ENCODE assay signal across 2 cellular contexts in genomic region chrX:69507500-69507789, GRCh38.
TF ChIP-seq lines count a peak whose summit lies in the region.

No MANE protein-coding gene starts in this region.

TF ChIP-seq in GM23338, 12 proteins besides CTCF, POLR2A, EP300 and RAD21:
- TF ChIP-seq, protein P1, sequence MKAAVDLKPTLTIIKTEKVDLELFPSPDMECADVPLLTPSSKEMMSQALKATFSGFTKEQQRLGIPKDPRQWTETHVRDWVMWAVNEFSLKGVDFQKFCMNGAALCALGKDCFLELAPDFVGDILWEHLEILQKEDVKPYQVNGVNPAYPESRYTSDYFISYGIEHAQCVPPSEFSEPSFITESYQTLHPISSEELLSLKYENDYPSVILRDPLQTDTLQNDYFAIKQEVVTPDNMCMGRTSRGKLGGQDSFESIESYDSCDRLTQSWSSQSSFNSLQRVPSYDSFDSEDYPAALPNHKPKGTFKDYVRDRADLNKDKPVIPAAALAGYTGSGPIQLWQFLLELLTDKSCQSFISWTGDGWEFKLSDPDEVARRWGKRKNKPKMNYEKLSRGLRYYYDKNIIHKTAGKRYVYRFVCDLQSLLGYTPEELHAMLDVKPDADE (IDR thresholded peaks at IDR 0.05): no peak
- TF ChIP-seq JUNB (IDR thresholded peaks at IDR 0.05; ENCODE audit: unreplicated experiment): no peak
- TF ChIP-seq, protein P2, sequence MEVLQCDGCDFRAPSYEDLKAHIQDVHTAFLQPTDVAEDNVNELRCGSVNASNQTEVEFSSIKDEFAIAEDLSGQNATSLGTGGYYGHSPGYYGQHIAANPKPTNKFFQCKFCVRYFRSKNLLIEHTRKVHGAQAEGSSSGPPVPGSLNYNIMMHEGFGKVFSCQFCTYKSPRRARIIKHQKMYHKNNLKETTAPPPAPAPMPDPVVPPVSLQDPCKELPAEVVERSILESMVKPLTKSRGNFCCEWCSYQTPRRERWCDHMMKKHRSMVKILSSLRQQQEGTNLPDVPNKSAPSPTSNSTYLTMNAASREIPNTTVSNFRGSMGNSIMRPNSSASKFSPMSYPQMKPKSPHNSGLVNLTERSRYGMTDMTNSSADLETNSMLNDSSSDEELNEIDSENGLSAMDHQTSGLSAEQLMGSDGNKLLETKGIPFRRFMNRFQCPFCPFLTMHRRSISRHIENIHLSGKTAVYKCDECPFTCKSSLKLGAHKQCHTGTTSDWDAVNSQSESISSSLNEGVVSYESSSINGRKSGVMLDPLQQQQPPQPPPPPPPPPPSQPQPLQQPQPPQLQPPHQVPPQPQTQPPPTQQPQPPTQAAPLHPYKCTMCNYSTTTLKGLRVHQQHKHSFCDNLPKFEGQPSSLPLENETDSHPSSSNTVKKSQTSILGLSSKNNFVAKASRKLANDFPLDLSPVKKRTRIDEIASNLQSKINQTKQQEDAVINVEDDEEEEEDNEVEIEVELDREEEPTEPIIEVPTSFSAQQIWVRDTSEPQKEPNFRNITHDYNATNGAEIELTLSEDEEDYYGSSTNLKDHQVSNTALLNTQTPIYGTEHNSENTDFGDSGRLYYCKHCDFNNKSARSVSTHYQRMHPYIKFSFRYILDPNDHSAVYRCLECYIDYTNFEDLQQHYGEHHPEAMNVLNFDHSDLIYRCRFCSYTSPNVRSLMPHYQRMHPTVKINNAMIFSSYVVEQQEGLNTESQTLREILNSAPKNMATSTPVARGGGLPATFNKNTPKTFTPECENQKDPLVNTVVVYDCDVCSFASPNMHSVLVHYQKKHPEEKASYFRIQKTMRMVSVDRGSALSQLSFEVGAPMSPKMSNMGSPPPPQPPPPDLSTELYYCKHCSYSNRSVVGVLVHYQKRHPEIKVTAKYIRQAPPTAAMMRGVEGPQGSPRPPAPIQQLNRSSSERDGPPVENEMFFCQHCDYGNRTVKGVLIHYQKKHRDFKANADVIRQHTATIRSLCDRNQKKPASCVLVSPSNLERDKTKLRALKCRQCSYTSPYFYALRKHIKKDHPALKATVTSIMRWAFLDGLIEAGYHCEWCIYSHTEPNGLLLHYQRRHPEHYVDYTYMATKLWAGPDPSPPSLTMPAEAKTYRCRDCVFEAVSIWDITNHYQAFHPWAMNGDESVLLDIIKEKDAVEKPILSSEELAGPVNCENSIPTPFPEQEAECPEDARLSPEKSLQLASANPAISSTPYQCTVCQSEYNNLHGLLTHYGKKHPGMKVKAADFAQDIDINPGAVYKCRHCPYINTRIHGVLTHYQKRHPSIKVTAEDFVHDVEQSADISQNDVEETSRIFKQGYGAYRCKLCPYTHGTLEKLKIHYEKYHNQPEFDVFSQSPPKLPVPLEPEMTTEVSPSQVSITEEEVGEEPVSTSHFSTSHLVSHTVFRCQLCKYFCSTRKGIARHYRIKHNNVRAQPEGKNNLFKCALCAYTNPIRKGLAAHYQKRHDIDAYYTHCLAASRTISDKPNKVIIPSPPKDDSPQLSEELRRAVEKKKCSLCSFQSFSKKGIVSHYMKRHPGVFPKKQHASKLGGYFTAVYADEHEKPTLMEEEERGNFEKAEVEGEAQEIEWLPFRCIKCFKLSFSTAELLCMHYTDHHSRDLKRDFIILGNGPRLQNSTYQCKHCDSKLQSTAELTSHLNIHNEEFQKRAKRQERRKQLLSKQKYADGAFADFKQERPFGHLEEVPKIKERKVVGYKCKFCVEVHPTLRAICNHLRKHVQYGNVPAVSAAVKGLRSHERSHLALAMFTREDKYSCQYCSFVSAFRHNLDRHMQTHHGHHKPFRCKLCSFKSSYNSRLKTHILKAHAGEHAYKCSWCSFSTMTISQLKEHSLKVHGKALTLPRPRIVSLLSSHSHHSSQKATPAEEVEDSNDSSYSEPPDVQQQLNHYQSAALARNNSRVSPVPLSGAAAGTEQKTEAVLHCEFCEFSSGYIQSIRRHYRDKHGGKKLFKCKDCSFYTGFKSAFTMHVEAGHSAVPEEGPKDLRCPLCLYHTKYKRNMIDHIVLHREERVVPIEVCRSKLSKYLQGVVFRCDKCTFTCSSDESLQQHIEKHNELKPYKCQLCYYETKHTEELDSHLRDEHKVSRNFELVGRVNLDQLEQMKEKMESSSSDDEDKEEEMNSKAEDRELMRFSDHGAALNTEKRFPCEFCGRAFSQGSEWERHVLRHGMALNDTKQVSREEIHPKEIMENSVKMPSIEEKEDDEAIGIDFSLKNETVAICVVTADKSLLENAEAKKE (CRISPR knock-in tag; IDR thresholded peaks at IDR 0.05): no peak
- no peak for TF ChIP-seq ZNF114 (CRISPR knock-in tag; IDR thresholded peaks at IDR 0.05)
- TF ChIP-seq, protein P3, sequence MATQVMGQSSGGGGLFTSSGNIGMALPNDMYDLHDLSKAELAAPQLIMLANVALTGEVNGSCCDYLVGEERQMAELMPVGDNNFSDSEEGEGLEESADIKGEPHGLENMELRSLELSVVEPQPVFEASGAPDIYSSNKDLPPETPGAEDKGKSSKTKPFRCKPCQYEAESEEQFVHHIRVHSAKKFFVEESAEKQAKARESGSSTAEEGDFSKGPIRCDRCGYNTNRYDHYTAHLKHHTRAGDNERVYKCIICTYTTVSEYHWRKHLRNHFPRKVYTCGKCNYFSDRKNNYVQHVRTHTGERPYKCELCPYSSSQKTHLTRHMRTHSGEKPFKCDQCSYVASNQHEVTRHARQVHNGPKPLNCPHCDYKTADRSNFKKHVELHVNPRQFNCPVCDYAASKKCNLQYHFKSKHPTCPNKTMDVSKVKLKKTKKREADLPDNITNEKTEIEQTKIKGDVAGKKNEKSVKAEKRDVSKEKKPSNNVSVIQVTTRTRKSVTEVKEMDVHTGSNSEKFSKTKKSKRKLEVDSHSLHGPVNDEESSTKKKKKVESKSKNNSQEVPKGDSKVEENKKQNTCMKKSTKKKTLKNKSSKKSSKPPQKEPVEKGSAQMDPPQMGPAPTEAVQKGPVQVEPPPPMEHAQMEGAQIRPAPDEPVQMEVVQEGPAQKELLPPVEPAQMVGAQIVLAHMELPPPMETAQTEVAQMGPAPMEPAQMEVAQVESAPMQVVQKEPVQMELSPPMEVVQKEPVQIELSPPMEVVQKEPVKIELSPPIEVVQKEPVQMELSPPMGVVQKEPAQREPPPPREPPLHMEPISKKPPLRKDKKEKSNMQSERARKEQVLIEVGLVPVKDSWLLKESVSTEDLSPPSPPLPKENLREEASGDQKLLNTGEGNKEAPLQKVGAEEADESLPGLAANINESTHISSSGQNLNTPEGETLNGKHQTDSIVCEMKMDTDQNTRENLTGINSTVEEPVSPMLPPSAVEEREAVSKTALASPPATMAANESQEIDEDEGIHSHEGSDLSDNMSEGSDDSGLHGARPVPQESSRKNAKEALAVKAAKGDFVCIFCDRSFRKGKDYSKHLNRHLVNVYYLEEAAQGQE (IDR thresholded peaks at IDR 0.05; ENCODE audit: unreplicated experiment): no peak
- no peak for TF ChIP-seq POLR2AphosphoS5 (IDR thresholded peaks at IDR 0.05; ENCODE audit: low read depth)
TF ChIP-seq in GM23338: peak in this region for 0.

TF ChIP-seq in HCT116, 20 proteins besides CTCF, POLR2A, EP300 and RAD21 (continued from another document):
- TF ChIP-seq SP1 (IDR thresholded peaks at IDR 0.05; ENCODE audit: low read depth): no peak
